8 cellular contexts compared by ENCODE assay signal in genomic region chr15:34673241-34673640, GRCh38.
"Had no signal": no experiment of that assay in that cellular context is flagged by ENCODE, and none has a peak within 500 bp of the region (broad histone marks: within the 10 kb centered on the region; RNA-seq: fewer than 3 reads in every experiment).

No MANE protein-coding gene starts in this region.

- FAIRE-seq: G401.6, GM12878, GM12891, GM12892, GM18507, GM19239 had no signal

- H3K4me3 ChIP-seq: GM12878 had no signal

- ATAC-seq: GM12878 had no signal

- DNase-seq: GDM1, GF-D8 had no signal
